Comparison of ENCODE assay signal across 23 cellular contexts in genomic region chr1:243500506-243500905, GRCh38.
DNase-seq lines count a peak whose midpoint lies in the region; ATAC-seq and TF ChIP-seq lines count a peak whose summit lies in the region.
"Had no signal": no experiment of that assay in that cellular context is flagged by ENCODE, and none has a peak within 500 bp of the region (broad histone marks: within the 10 kb centered on the region; RNA-seq: fewer than 3 reads in every experiment).

No MANE protein-coding gene starts in this region.

- H3K4me3 Mint-ChIP-seq in T-helper 17 cell = no peak overlapping the region

- intact Hi-C loops in dorsolateral prefrontal cortex (cut with DNase I) = loop anchor here in 1 of 2 donors (10.0 kb wide), 1 partner anchor 544 kb away; no protein-coding TSS in a partner anchor

- in situ Hi-C loops in ACHN (cut with HindIII; ENCODE audit: low pct_ligation_motif_present, low pct_unique_long_range_greater_than_20kb, low sequenced_read_pairs) = no loop called here

- no peaks in the 10 kb centered on the region for H4K20me1 ChIP-seq in smooth muscle cell (ENCODE audit: low read depth)

- no peaks in the 10 kb centered on the region for H3K27me3 Mint-ChIP-seq in T-helper 17 cell

- H3K9me3 ChIP-seq in T-helper 17 cell (ENCODE audit: control insufficient read depth, low read length, poor library complexity, severe bottlenecking) = no peaks in the 10 kb centered on the region
- no peaks in the 10 kb centered on the region for H3K9me3 ChIP-seq in smooth muscle cell (replicated peaks; ENCODE audit: low read depth)
- H3K9me3 ChIP-seq: HAP-1, MG63, SK-N-SH had no signal

- no peaks in the 10 kb centered on the region for H3F3A ChIP-seq in smooth muscle cell (ENCODE audit: low read depth)

- H3K27me3 ChIP-seq in dorsolateral prefrontal cortex (no peaks in the 10 kb centered on the region), smooth muscle cell (ENCODE audit: low read depth) (no peaks in the 10 kb centered on the region), foreskin keratinocyte (no peaks in the 10 kb centered on the region)
- H3K27me3 ChIP-seq: MG63 had no signal

- H3K4me2 ChIP-seq in smooth muscle cell = no peak overlapping the region
- H3K4me2 ChIP-seq: SK-N-SH had no signal

- no peaks in the 10 kb centered on the region for H3K79me2 ChIP-seq in smooth muscle cell (ENCODE audit: low read depth)

- no peak for ATAC-seq in T-helper 17 cell
- no peak for ATAC-seq in foreskin keratinocyte

- peak overlapping the region in 41 of 59 donors; percentile 2 to 66 (median 34) for H3K27ac ChIP-seq in dorsolateral prefrontal cortex
- H3K27ac ChIP-seq in smooth muscle cell (ENCODE audit: low read depth) = peak overlapping the region; percentile 82
- H3K27ac ChIP-seq in foreskin keratinocyte = no peak overlapping the region
- H3K27ac ChIP-seq: 22Rv1 had no signal

- TF ChIP-seq CTCF in dorsolateral prefrontal cortex (IDR thresholded peaks at IDR 0.05 in 54 of 56, conservative IDR thresholded peaks at IDR 0.05 in 2 of 56; ENCODE audit: low read depth in 1 of 56, partially characterized antibody in 56 of 56) (no peak), smooth muscle cell (IDR thresholded peaks at IDR 0.05; ENCODE audit: borderline replicate concordance, insufficient read depth, poor library complexity, severe bottlenecking) (no peak), foreskin keratinocyte (conservative IDR thresholded peaks at IDR 0.05) (no peak)

- H3K4me3 ChIP-seq in dorsolateral prefrontal cortex (no peak overlapping the region), smooth muscle cell (no peak overlapping the region)
- H3K4me3 ChIP-seq: HAP-1, MG63 had no signal

- no peak overlapping the region for H3K9ac ChIP-seq in smooth muscle cell (ENCODE audit: low read depth)
- H3K9ac ChIP-seq: SK-N-SH had no signal

- peaks cover 3% of the 10 kb centered on the region for H3K36me3 Mint-ChIP-seq in T-helper 17 cell (ENCODE audit: low read depth)

- H3K4me1 ChIP-seq in smooth muscle cell (ENCODE audit: low read depth) (peaks cover 9% of the 10 kb centered on the region), foreskin keratinocyte (peaks cover 11% of the 10 kb centered on the region)

- H3K4me1 Mint-ChIP-seq in T-helper 17 cell = peaks cover 14% of the 10 kb centered on the region

- 87% methylated on average over 5 of the region's 5 CpGs for WGBS in smooth muscle cell (ENCODE audit: low lambda C conversion rate)

- DNase-seq in NCI-H1694 (lab: John Stamatoyannopoulos, UW) (peak; percentile 94), NCI-H1694 treated with DMSO at 0.1 percent for 48 hours (lab: John Stamatoyannopoulos, UW) (no peak), T-helper 17 cell (no peak), dorsolateral prefrontal cortex (no peak), smooth muscle cell (lab: John Stamatoyannopoulos, UW; ENCODE audit: unreplicated experiment) (no peak), foreskin keratinocyte (no peak), ACHN (no peak)
- DNase-seq: Calu3; DMS53; GOT3; KG1; NCI-H1105 treated with DMSO at 0.1 percent for 48 hours; NCI-H146; NCI-H2081; NCI-H2171 treated with DMSO at 0.1 percent for 48 hours; NCI-H345; NCI-H510A treated with DMSO at 0.1 percent for 48 hours; NCI-H748 treated with DMSO at 0.1 percent for 48 hours; NK-92 treated with Interleukin-12 subunit alpha and Interleukin-12 subunit beta, amount 100 ng/mL, for 24 hours; SK-N-SH had no signal

- H2AFZ ChIP-seq in smooth muscle cell (ENCODE audit: low read depth) = no peak overlapping the region

- H3K27ac Mint-ChIP-seq in T-helper 17 cell = peak overlapping the region; percentile 47

- H3K36me3 ChIP-seq in smooth muscle cell (ENCODE audit: low read depth) = no peaks in the 10 kb centered on the region
- H3K36me3 ChIP-seq: HAP-1, MG63 had no signal
